Comparison of ENCODE assay signal across 15 cellular contexts in genomic region chr6:167779123-167779992, GRCh38. TPM values are rescaled to one million over a fixed set of nuclear protein-coding genes. Genes with fewer than 3 reads are reported as not detected.
DNase-seq lines count a peak whose midpoint lies in the region; TF ChIP-seq lines count a peak whose summit lies in the region.
"Had no signal": no experiment of that assay in that cellular context is flagged by ENCODE, and none has a peak within 500 bp of the region (broad histone marks: within the 10 kb centered on the region; RNA-seq: fewer than 3 reads in every experiment).

No MANE protein-coding gene starts in this region.

- no peaks in the 10 kb centered on the region for H3K36me3 ChIP-seq in sigmoid colon
- H3K36me3 ChIP-seq: SJCRH30 had no signal

- H3K27ac ChIP-seq in sigmoid colon, result no peak overlapping the region
- H3K27ac ChIP-seq: PC-9, SJCRH30 had no signal

- DNase-seq in NCI-H1092 (lab: John Stamatoyannopoulos, UW) (peak; percentile 67), NCI-H2107 (lab: John Stamatoyannopoulos, UW) (peak; percentile 49), islet precursor cell (peak; percentile 41), sigmoid colon (peak; percentile 57), GF-D8 (lab: John Stamatoyannopoulos, UW) (no peak), HuH-7.5 (ENCODE audit: low spot score) (no peak), H4 (ENCODE audit: low spot score) (no peak)
- no peak for DNase-seq in activated CD8-positive, alpha-beta memory T cell treated with anti-CD3 and anti-CD28 coated beads for 24 hours
- DNase-seq: COR-L47, DMS153, IMR-90, NCI-H1417 treated with DMSO at 0.1 percent for 48 hours, NCI-H446, SJCRH30 had no signal

- intact Hi-C loops in sigmoid colon (cut with DNase I), result no loop called here

- TF ChIP-seq POLR2A in sigmoid colon (IDR thresholded peaks at IDR 0.05), result no peak

- no peaks in the 10 kb centered on the region for H3K9me3 ChIP-seq in sigmoid colon
- H3K9me3 ChIP-seq: SJCRH30 had no signal

- H3K27me3 ChIP-seq in sigmoid colon, result no peaks in the 10 kb centered on the region

- WGBS in sigmoid colon, 2 donors, result 91 to 92% methylated on average over 20 of the region's 20 CpGs

- no peak for TF ChIP-seq EP300 in sigmoid colon (IDR thresholded peaks at IDR 0.05)

- TF ChIP-seq CTCF in sigmoid colon (IDR thresholded peaks at IDR 0.05), result no peak

- no peaks in the 10 kb centered on the region for H3K4me1 ChIP-seq in sigmoid colon
- H3K4me1 ChIP-seq: SJCRH30 had no signal

- H3K4me3 ChIP-seq in sigmoid colon, result no peak overlapping the region
- H3K4me3 ChIP-seq: PC-9, SJCRH30 had no signal

RNA-seq across cellular contexts. Expression of gene AFDN, which starts 47.4 kb away (rescaled TPM):
- total RNA-seq in sigmoid colon, result 100 to 1,000 TPM in 2 of 4 donors, 10 to 100 TPM in 2; 83.6 to 104 (median 95.1) TPM
- 10 to 100 TPM; 43.2 to 64.5 (median 44.4) TPM for polyA plus RNA-seq in sigmoid colon
- 11.4 and 13.5 TPM in 2 replicates for total RNA-seq in H4 (2014; rRNA removed; shearing (Covaris generic))

Comparison
In these comparisons a context has a peak if more than half of its experiments do, and no peak if none do; other contexts are left out.
1. DNase-seq: peak in NCI-H1092 (single experiment), NCI-H2107 (single experiment), islet precursor cell (single experiment) and sigmoid colon (single experiment); none in activated CD8-positive, alpha-beta memory T cell treated with anti-CD3 and anti-CD28 coated beads for 24 hours (single experiment), GF-D8 (single experiment), HuH-7.5 (single experiment) and H4 (single experiment).